In genomic region chr12:122730215-122731014, GRCh38 we compare ENCODE assay signal across 9 cellular contexts. TPM values are rescaled to one million over a fixed set of nuclear protein-coding genes. Genes with fewer than 3 reads are reported as not detected.
A peak's percentile ranks its signal among the peaks of the same experiment; 100 is the strongest.
DNase-seq lines count a peak whose midpoint lies in the region; ATAC-seq lines count a peak whose summit lies in the region.
"Had no signal": no experiment of that assay in that cellular context is flagged by ENCODE, and none has a peak within 500 bp of the region (broad histone marks: within the 10 kb centered on the region; RNA-seq: fewer than 3 reads in every experiment).

Gene HCAR1 (minus strand): TSS chr12:122730844. CDS start chr12:122730339, 505 bp downstream.

- peak; percentile 46 for ATAC-seq in stimulated activated memory B cell treated with anti-CD40 and anti-IgM and Interleukin-4, amounts not matched to agents 10 μg/mL and 1 μg/mL and 100 μg/mL, for 72 hours
- no peak for ATAC-seq in GM21447 (IDR thresholded peaks at IDR 0.05; ENCODE audit: unreplicated experiment)
- no peak for ATAC-seq in HG02588 (IDR thresholded peaks at IDR 0.05; ENCODE audit: unreplicated experiment)

- H3K36me3 Mint-ChIP-seq in activated CD4-positive, alpha-beta memory T cell treated with anti-CD3 and anti-CD28 coated beads, Interleukin-2, amount 10 ng/mL, durations not matched to agents 7 days and 5 days (ENCODE audit: low read depth), result peaks cover 8% of the 10 kb centered on the region
- H3K36me3 Mint-ChIP-seq in stimulated activated memory B cell treated with anti-CD40 and anti-IgM and Interleukin-4, amounts not matched to agents 10 μg/mL and 1 μg/mL and 100 μg/mL, for 72 hours, result no peaks in the 10 kb centered on the region
- H3K36me3 Mint-ChIP-seq: brain had no signal

- H3K4me3 Mint-ChIP-seq in activated CD4-positive, alpha-beta memory T cell treated with anti-CD3 and anti-CD28 coated beads, Interleukin-2, amount 10 ng/mL, durations not matched to agents 7 days and 5 days, result peak within 1 kb of the TSS; percentile 42
- no peak within 1 kb of the TSS for H3K4me3 Mint-ChIP-seq in stimulated activated memory B cell treated with anti-CD40 and anti-IgM and Interleukin-4, amounts not matched to agents 10 μg/mL and 1 μg/mL and 100 μg/mL, for 72 hours
- H3K4me3 Mint-ChIP-seq: brain had no signal

- H3K27ac Mint-ChIP-seq in activated CD4-positive, alpha-beta memory T cell treated with anti-CD3 and anti-CD28 coated beads, Interleukin-2, amount 10 ng/mL, durations not matched to agents 7 days and 5 days, result peak within 1 kb of the TSS; percentile 37
- H3K27ac Mint-ChIP-seq in stimulated activated memory B cell treated with anti-CD40 and anti-IgM and Interleukin-4, amounts not matched to agents 10 μg/mL and 1 μg/mL and 100 μg/mL, for 72 hours, result no peak within 1 kb of the TSS
- H3K27ac Mint-ChIP-seq: brain had no signal

- no peaks in the 10 kb centered on the region for H3K27me3 Mint-ChIP-seq in activated CD4-positive, alpha-beta memory T cell treated with anti-CD3 and anti-CD28 coated beads, Interleukin-2, amount 10 ng/mL, durations not matched to agents 7 days and 5 days
- H3K27me3 Mint-ChIP-seq in stimulated activated memory B cell treated with anti-CD40 and anti-IgM and Interleukin-4, amounts not matched to agents 10 μg/mL and 1 μg/mL and 100 μg/mL, for 72 hours, result peaks cover 8% of the 10 kb centered on the region

- peak; percentile 13 for DNase-seq in DMS 273 (lab: John Stamatoyannopoulos, UW; ENCODE audit: unreplicated experiment)
- DNase-seq in DMS 273 treated with DMSO at 0.1 percent for 48 hours (lab: John Stamatoyannopoulos, UW), result no peak
- DNase-seq in activated CD4-positive, alpha-beta memory T cell treated with anti-CD3 and anti-CD28 coated beads, Interleukin-2, amount 10 ng/mL, durations not matched to agents 7 days and 5 days, result peak; percentile 82
- peak; percentile 47 for DNase-seq in iris pigment epithelial cell (ENCODE audit: low read depth)
- no peak for DNase-seq in AG08395 (ENCODE audit: low spot score)

- H3K4me1 Mint-ChIP-seq in activated CD4-positive, alpha-beta memory T cell treated with anti-CD3 and anti-CD28 coated beads, Interleukin-2, amount 10 ng/mL, durations not matched to agents 7 days and 5 days, result peaks cover 78% of the 10 kb centered on the region
- H3K4me1 Mint-ChIP-seq in stimulated activated memory B cell treated with anti-CD40 and anti-IgM and Interleukin-4, amounts not matched to agents 10 μg/mL and 1 μg/mL and 100 μg/mL, for 72 hours, result peaks cover 49% of the 10 kb centered on the region
- H3K4me1 Mint-ChIP-seq: brain had no signal

- peaks cover 4% of the 10 kb centered on the region for H3K9me3 Mint-ChIP-seq in activated CD4-positive, alpha-beta memory T cell treated with anti-CD3 and anti-CD28 coated beads, Interleukin-2, amount 10 ng/mL, durations not matched to agents 7 days and 5 days
- peaks cover 5% of the 10 kb centered on the region for H3K9me3 Mint-ChIP-seq in stimulated activated memory B cell treated with anti-CD40 and anti-IgM and Interleukin-4, amounts not matched to agents 10 μg/mL and 1 μg/mL and 100 μg/mL, for 72 hours
- H3K9me3 Mint-ChIP-seq: brain had no signal

- POLR2A ChIA-PET in activated CD4-positive, alpha-beta memory T cell treated with anti-CD3 and anti-CD28 coated beads, Interleukin-2, amount 10 ng/mL, durations not matched to agents 7 days and 5 days (lab: Charles Lee), result interaction anchor here (1.2 to 1.5 kb wide), 3 partner anchors 23 to 502 kb away, joined by 4 to 5 read pairs (median 4); partner anchors contain the start of genes MPHOSPH9, MTRFR and ZCCHC8

- CTCF ChIA-PET in activated CD4-positive, alpha-beta memory T cell treated with anti-CD3 and anti-CD28 coated beads, Interleukin-2, amount 10 ng/mL, durations not matched to agents 7 days and 5 days (lab: Charles Lee), result no interaction called here

RNA-seq across cellular contexts. Expression of gene HCAR1, which starts in this region (rescaled TPM):
- under 1 TPM; 0.28 to 0.30 TPM for total RNA-seq in activated CD4-positive, alpha-beta memory T cell treated with anti-CD3 and anti-CD28 coated beads, Interleukin-2, amount 10 ng/mL, durations not matched to agents 7 days and 5 days

Comparison
In these comparisons a context has a peak if more than half of its experiments do, and no peak if none do; other contexts are left out.
1. DNase-seq: peak in DMS 273 (single experiment) and iris pigment epithelial cell (single experiment); none in DMS 273 treated with DMSO at 0.1 percent for 48 hours (single experiment) and AG08395 (single experiment).
2. Peak in DNase-seq in activated CD4-positive, alpha-beta memory T cell treated with anti-CD3 and anti-CD28 coated beads, Interleukin-2, amount 10 ng/mL, durations not matched to agents 7 days and 5 days; RNA of the gene not detected or under 1 TPM.